In genomic region chr14:73239463-73240241, GRCh38 we compare ENCODE assay signal across 9 cellular contexts. TPM values are rescaled to one million over a fixed set of nuclear protein-coding genes. Genes with fewer than 3 reads are reported as not detected.
DNase-seq lines count a peak whose midpoint lies in the region; ATAC-seq and TF ChIP-seq lines count a peak whose summit lies in the region.
"Had no signal": no experiment of that assay in that cellular context is flagged by ENCODE, and none has a peak within 500 bp of the region (broad histone marks: within the 10 kb centered on the region; RNA-seq: fewer than 3 reads in every experiment).

No MANE protein-coding gene starts in this region.

- peak; percentile 23 for TF ChIP-seq CTCF in chondrocyte (IDR thresholded peaks at IDR 0.05)

- H3K27me3 Mint-ChIP-seq in IgD-negative memory B cell: peaks cover 62% of the 10 kb centered on the region
- H3K27me3 Mint-ChIP-seq in chondrocyte (ENCODE audit: low read depth): no peaks in the 10 kb centered on the region

- H3K4me1 Mint-ChIP-seq in IgD-negative memory B cell (peaks cover 33 to 42% (median 39%) of the 10 kb centered on the region in 3 donors), chondrocyte (ENCODE audit: low read depth) (peaks cover 65% of the 10 kb centered on the region)

- H3K4me3 Mint-ChIP-seq in IgD-negative memory B cell (peak overlapping the region in 3 of 4 donors; percentile 3 to 73 (median 20)), chondrocyte (ENCODE audit: unreplicated experiment) (peak overlapping the region; percentile 75)

- no peak for DNase-seq in chondrocyte (ENCODE audit: low spot score)
- peak; percentile 78 for DNase-seq in iris pigment epithelial cell (ENCODE audit: low read depth)
- DNase-seq in superior temporal gyrus (ENCODE audit: extremely low spot score): peak; percentile 54
- no peak for DNase-seq in MV-4-11 (lab: John Stamatoyannopoulos, UW)
- DNase-seq: naive thymus-derived CD8-positive, alpha-beta T cell had no signal

- no peaks in the 10 kb centered on the region for H3K36me3 Mint-ChIP-seq in IgD-negative memory B cell
- H3K36me3 Mint-ChIP-seq in chondrocyte (ENCODE audit: low read depth): no peaks in the 10 kb centered on the region

- ATAC-seq in HG02798 (IDR thresholded peaks at IDR 0.05; ENCODE audit: poor library complexity, unreplicated experiment): no peak
- ATAC-seq in HG03039 (IDR thresholded peaks at IDR 0.05; ENCODE audit: unreplicated experiment): no peak
- ATAC-seq in HG03045 (IDR thresholded peaks at IDR 0.05; ENCODE audit: unreplicated experiment): no peak
- ATAC-seq: naive thymus-derived CD8-positive, alpha-beta T cell had no signal

- no peak overlapping the region for H3K27ac Mint-ChIP-seq in IgD-negative memory B cell
- H3K27ac Mint-ChIP-seq in chondrocyte (ENCODE audit: unreplicated experiment): peak overlapping the region; percentile 75
- H3K27ac Mint-ChIP-seq: naive thymus-derived CD8-positive, alpha-beta T cell had no signal

- peaks cover 0 to 7% (median 0%) of the 10 kb centered on the region in 3 donors for H3K9me3 Mint-ChIP-seq in IgD-negative memory B cell
- no peaks in the 10 kb centered on the region for H3K9me3 Mint-ChIP-seq in chondrocyte (ENCODE audit: low read depth)
- H3K9me3 Mint-ChIP-seq: naive thymus-derived CD8-positive, alpha-beta T cell had no signal

RNA-seq across cellular contexts. Expression of gene PAPLN, which starts 2.3 kb away (rescaled TPM):
- 0.55 TPM for polyA plus RNA-seq in IgD-negative memory B cell
- total RNA-seq in chondrocyte: 16.4 to 45.3 TPM (median 16.8 TPM) in 3 replicates

Comparison
In these comparisons a context has a peak if more than half of its experiments do, and no peak if none do; other contexts are left out.
1. DNase-seq: peak in iris pigment epithelial cell (single experiment) and superior temporal gyrus (single experiment); none in chondrocyte (single experiment) and MV-4-11 (single experiment).